8 cellular contexts compared by ENCODE assay signal in the genomic region with DNA sequence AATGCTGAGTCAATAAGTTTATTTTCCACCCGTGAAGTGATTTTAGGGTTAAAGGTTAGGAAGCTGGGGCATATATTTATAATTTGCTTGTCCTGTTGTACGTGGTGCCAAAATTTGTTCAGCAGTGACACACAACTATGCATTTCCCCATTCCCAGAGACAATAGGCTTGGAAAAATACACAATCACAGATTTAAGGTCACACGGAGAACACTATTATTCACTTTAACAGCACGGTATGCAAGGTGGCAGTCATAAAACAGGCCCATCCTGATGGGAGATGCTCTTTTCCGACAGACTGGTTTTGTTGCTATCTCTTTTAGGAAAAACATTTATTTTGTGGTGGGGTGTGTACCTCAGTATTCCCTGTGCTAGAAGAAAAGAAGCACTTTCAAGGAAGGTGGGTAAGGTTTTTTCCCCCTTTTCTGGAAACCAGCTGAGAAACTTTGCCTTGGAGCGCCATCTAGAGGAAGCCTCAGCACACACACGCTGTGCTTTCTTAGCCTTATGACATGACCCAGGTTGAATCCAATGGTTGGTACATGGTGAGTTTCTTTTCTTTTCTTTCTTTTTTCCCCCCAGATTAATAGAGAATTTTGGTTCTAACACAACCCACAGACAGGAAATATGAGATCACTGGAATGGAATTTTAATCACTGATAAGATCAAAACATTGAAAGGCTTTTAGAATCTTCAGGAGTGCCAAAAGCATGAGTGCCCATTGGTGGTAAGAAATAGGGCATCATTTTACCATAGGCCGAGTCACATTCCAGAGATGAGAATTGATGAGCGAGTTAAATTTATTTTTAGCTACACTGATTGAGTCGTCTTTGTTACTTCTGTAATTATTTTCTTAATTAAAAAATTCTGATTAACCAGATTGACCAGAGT.
DNase-seq lines count a peak whose midpoint lies in the region; ATAC-seq and TF ChIP-seq lines count a peak whose summit lies in the region.

No MANE protein-coding gene starts in this region.

- H3K36me3 ChIP-seq in A673 (ENCODE audit: insufficient read depth, low read length, poor library complexity, severe bottlenecking): no peaks in the 10 kb centered on the region
- no peaks in the 10 kb centered on the region for H3K36me3 ChIP-seq in RWPE2 (ENCODE audit: low read depth)
- H3K36me3 ChIP-seq in adrenal gland (replicated peaks in 1 of 2): no peaks in the 10 kb centered on the region

- 30 to 32% (median 31%) methylated on average over 10 of the region's 10 CpGs for WGBS in adrenal gland, 4 donors
- WGBS in right cardiac atrium: 36% methylated on average over 10 of the region's 10 CpGs

- CTCF ChIA-PET in A673 (lab: Charles Lee): interaction anchor here (0.6 to 1.0 kb wide), 3 partner anchors 172 to 1570 kb away, joined by 5 to 11 read pairs (median 9); a partner anchor contains a TSS

- POLR2A ChIA-PET in A673 (lab: Charles Lee; ENCODE audit: low non-redundant PET): no interaction called here

- ATAC-seq in RWPE2 (ENCODE audit: low read depth) (peak; percentile 64; the same call in 2 of the 3 replicates), right cardiac atrium (peak; percentile 51 to 81), sciatic nerve (peak; percentile 86)

- DNase-seq in A673 (ENCODE audit: low spot score): peak; percentile 72
- peak; percentile 52 for DNase-seq in KBM-7
- DNase-seq in RWPE2 (ENCODE audit: low spot score): no peak
- peak; percentile 39 to 75 (median 54) for DNase-seq in adrenal gland
- DNase-seq in right cardiac atrium: peak; percentile 29 to 64 (median 53)
- peak; percentile 75 for DNase-seq in sciatic nerve (ENCODE audit: low spot score)
- DNase-seq in cortex of kidney (lab: John Stamatoyannopoulos, UW): no peak

- intact Hi-C loops in A673 (cut with micrococcal nuclease; ENCODE audit: unreplicated experiment): loop anchor here (1.0 to 5.0 kb wide), 5 partner anchors 102 to 557 kb away; no protein-coding TSS in a partner anchor
- intact Hi-C loops in adrenal gland (cut with DNase I): loop anchor here (10.0 kb wide), 4 partner anchors 120 to 560 kb away; no protein-coding TSS in a partner anchor
- intact Hi-C loops in right cardiac atrium (cut with DNase I): loop anchor here in 3 of 4 donors (10.0 kb wide), 2 partner anchors 230 to 240 kb away; no protein-coding TSS in a partner anchor
- intact Hi-C loops in sciatic nerve (cut with DNase I): no loop called here

- H3K27me3 ChIP-seq in A673 (replicated peaks; ENCODE audit: insufficient read depth, low read depth, low read length, poor library complexity) (no peaks in the 10 kb centered on the region), RWPE2 (ENCODE audit: insufficient read depth, poor library complexity, severe bottlenecking) (peaks cover 3% of the 10 kb centered on the region), adrenal gland (no peaks in the 10 kb centered on the region), right cardiac atrium (ENCODE audit: control insufficient read depth, insufficient read depth) (no peaks in the 10 kb centered on the region)

- BruUV-seq in A673 (replicated peaks; lab: Mats Ljungman, UMichigan): no TSS peak

- no peak overlapping the region for H3K4me3 ChIP-seq in A673 (ENCODE audit: low read depth, low read length, poor library complexity, severe bottlenecking)
- H3K4me3 ChIP-seq in RWPE2 (ENCODE audit: severe bottlenecking): no peak overlapping the region
- no peak overlapping the region for H3K4me3 ChIP-seq in adrenal gland
- H3K4me3 ChIP-seq in right cardiac atrium (ENCODE audit: low read length): no peak overlapping the region

- H3K9me3 ChIP-seq in A673 (ENCODE audit: low read depth, low read length, poor library complexity, severe bottlenecking) (no peaks in the 10 kb centered on the region), RWPE2 (ENCODE audit: severe bottlenecking) (no peaks in the 10 kb centered on the region), adrenal gland (replicated peaks in 1 of 3) (peaks cover 0 to 3% (median 0%) of the 10 kb centered on the region in 3 donors), right cardiac atrium (ENCODE audit: control insufficient read depth, low read length) (no peaks in the 10 kb centered on the region)

- in situ Hi-C loops in KBM-7 (cut with MboI; ENCODE audit: low pct_unique_long_range_greater_than_20kb, low sequenced_read_pairs): loop anchor here (25.0 kb wide), 2 partner anchors 387 to 562 kb away; no protein-coding TSS in a partner anchor

- TF ChIP-seq POLR2A in adrenal gland (IDR thresholded peaks at IDR 0.05): no peak

- H3K27ac ChIP-seq in A673 (ENCODE audit: low read depth, low read length, poor library complexity, severe bottlenecking) (no peak overlapping the region), RWPE2 (ENCODE audit: poor library complexity, severe bottlenecking) (no peak overlapping the region), adrenal gland (no peak overlapping the region), right cardiac atrium (ENCODE audit: low read length) (no peak overlapping the region)

- peak; percentile 95 for TF ChIP-seq CTCF in A673 (conservative IDR thresholded peaks at IDR 0.05; ENCODE audit: low read depth, low read length)
- TF ChIP-seq CTCF in GM12874 (IDR thresholded peaks at IDR 0.05; ENCODE audit: insufficient read depth, low read depth, low read length): peak; percentile 80
- peak; percentile 85 for TF ChIP-seq CTCF in RWPE2 (IDR thresholded peaks at IDR 0.05; ENCODE audit: poor library complexity, severe bottlenecking)
- TF ChIP-seq CTCF in adrenal gland (IDR thresholded peaks at IDR 0.05): peak; percentile 79 to 86 (median 82)

- H3K4me1 ChIP-seq in A673 (ENCODE audit: insufficient read depth, low read length, poor library complexity, severe bottlenecking) (no peaks in the 10 kb centered on the region), RWPE2 (ENCODE audit: insufficient read depth, poor library complexity, severe bottlenecking) (no peaks in the 10 kb centered on the region), adrenal gland (replicated peaks in 1 of 2) (peaks cover 4 to 9% of the 10 kb centered on the region in 2 donors), right cardiac atrium (ENCODE audit: control insufficient read depth, insufficient read depth, low read length) (no peaks in the 10 kb centered on the region)

Comparison
In these comparisons a context has a peak if more than half of its experiments do, and no peak if none do; other contexts are left out.
1. DNase-seq: peak in A673 (single experiment), KBM-7 (single experiment), adrenal gland (7 of 7), right cardiac atrium (3 of 3) and sciatic nerve (single experiment); none in RWPE2 (single experiment) and cortex of kidney (single experiment).
2. Peak in every context shown above with its lines, with median percentiles within 50 percentile points of each other: CTCF ChIP-seq and ATAC-seq.